8 cellular contexts compared by ENCODE assay signal in the genomic region with DNA sequence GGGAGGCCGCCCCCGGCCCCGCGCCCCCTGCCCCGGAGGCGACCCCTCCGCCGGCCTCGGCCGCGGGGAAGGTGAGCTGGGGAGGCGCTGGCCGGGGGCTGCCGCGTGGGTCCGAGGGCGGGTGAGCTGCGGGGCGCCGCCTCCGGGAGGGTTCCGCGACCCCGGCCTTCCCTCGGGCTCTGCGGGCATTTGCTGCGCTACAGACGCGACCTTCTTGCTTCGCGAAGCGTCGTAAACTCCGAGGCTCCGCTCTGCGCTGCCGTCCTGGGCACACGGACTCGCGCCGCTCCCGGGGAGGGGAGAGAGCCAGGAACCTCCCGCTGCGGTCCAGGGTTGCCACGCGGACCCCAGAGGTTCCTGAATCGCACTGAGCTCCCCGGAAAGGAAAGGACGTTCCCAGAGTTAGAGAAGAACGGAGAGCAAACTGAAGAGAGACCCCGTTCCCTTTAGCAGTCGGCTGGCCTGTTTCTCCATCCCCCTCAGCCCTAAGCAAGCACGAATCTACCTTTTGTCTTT. TPM values are rescaled to one million over a fixed set of nuclear protein-coding genes. Genes with fewer than 3 reads are reported as not detected.
A peak's percentile ranks its signal among the peaks of the same experiment; 100 is the strongest.
DNase-seq lines count a peak whose midpoint lies in the region; ATAC-seq and TF ChIP-seq lines count a peak whose summit lies in the region.

No MANE protein-coding gene starts in this region.

- intact Hi-C loops in ascending aorta (cut with DNase I) = no loop called here

- H3K27me3 ChIP-seq in ascending aorta (no peaks in the 10 kb centered on the region), kidney epithelial cell (ENCODE audit: control insufficient read depth, insufficient read depth, low read length) (no peaks in the 10 kb centered on the region), suprapubic skin (peaks cover 1% of the 10 kb centered on the region)

- H3K4me1 ChIP-seq in ascending aorta (peaks cover 7 to 8% of the 10 kb centered on the region in 2 donors), suprapubic skin (peaks cover 36% of the 10 kb centered on the region)

- TF ChIP-seq EP300 in suprapubic skin (IDR thresholded peaks at IDR 0.05) = no peak

- peak overlapping the region; percentile 91 for H3K4me3 ChIP-seq in AG04449 (ENCODE audit: low read depth, low read length)
- H3K4me3 ChIP-seq in ascending aorta = peak overlapping the region; percentile 80 to 98
- H3K4me3 ChIP-seq in kidney epithelial cell (ENCODE audit: low read depth, low read length) = peak overlapping the region; percentile 70
- H3K4me3 ChIP-seq in suprapubic skin = peak overlapping the region; percentile 90

- H3K27ac ChIP-seq in ascending aorta (no peak overlapping the region), suprapubic skin (peak overlapping the region; percentile 88)

- CTCF ChIA-PET in AG04449 (lab: Yijun Ruan, JAX) = interaction anchor here (0.7 to 12.7 kb wide), 9 partner anchors 8 to 197 kb away, joined by 3 to 270 read pairs (median 4); no protein-coding TSS in a partner anchor

- TF ChIP-seq POLR2A in suprapubic skin (IDR thresholded peaks at IDR 0.05) = no peak

- H3K36me3 ChIP-seq in ascending aorta (peaks cover 11 to 15% of the 10 kb centered on the region in 2 donors), kidney epithelial cell (ENCODE audit: control insufficient read depth, insufficient read depth, low read length) (no peaks in the 10 kb centered on the region), suprapubic skin (peaks cover 20% of the 10 kb centered on the region)

- DNase-seq in AG04449 (ENCODE audit: low read depth, low spot score) (no peak), ascending aorta (ENCODE audit: low spot score in 2 of 2) (no peak), kidney epithelial cell (ENCODE audit: low read depth) (no peak), suprapubic skin (ENCODE audit: low spot score in 2 of 2) (peak in 1 of 2 donors; percentile 60), cerebellar nuclear complex (lab: John Stamatoyannopoulos, UW) (no peak), NCI-H146 (lab: John Stamatoyannopoulos, UW) (no peak)

- H3K9me3 ChIP-seq in ascending aorta (no peaks in the 10 kb centered on the region), suprapubic skin (no peaks in the 10 kb centered on the region)

- POLR2A ChIA-PET in AG04449 (lab: Yijun Ruan, JAX) = interaction anchor here (0.6 to 1.0 kb wide), 4 partner anchors 13 to 132 kb away, joined by 3 to 4 read pairs (median 3); a partner anchor contains a TSS

- ATAC-seq in GM19035 (IDR thresholded peaks at IDR 0.05; ENCODE audit: unreplicated experiment) (peak; percentile 19), HG03571 (IDR thresholded peaks at IDR 0.05; ENCODE audit: unreplicated experiment) (peak; percentile 16)

- TF ChIP-seq CTCF in AG04449 (IDR thresholded peaks at IDR 0.05; ENCODE audit: insufficient read depth, low read length, missing control alignments) (no peak), ascending aorta (IDR thresholded peaks at IDR 0.05) (no peak), kidney epithelial cell (IDR thresholded peaks at IDR 0.05; ENCODE audit: insufficient read depth, low read length, poor library complexity, severe bottlenecking) (no peak), suprapubic skin (IDR thresholded peaks at IDR 0.05) (no peak)

- WGBS in suprapubic skin = 0% methylated on average over 13 of the region's 53 CpGs

RNA-seq across cellular contexts. Expression of a gene that starts 0.3 kb away (rescaled TPM):
- total RNA-seq in ascending aorta (0.75 TPM), kidney epithelial cell (25.7 and 38.6 TPM in 2 replicates), suprapubic skin (10 to 100 TPM; 13.4 to 16.9 (median 14.4) TPM)

RNA-seq across cellular contexts. Expression of a gene that starts 19.5 kb away (rescaled TPM):
- total RNA-seq in ascending aorta = 65.5 TPM
- total RNA-seq in kidney epithelial cell = 6.9 and 9.1 TPM in 2 replicates
- 10 to 100 TPM; 11.2 to 18.8 (median 15.3) TPM for total RNA-seq in suprapubic skin
